ENCODE assay signal across 14 cellular contexts in genomic region chr7:25731881-25732240, GRCh38.
DNase-seq lines count a peak whose midpoint lies in the region; ATAC-seq and TF ChIP-seq lines count a peak whose summit lies in the region.
"Had no signal": no experiment of that assay in that cellular context is flagged by ENCODE, and none has a peak within 500 bp of the region (broad histone marks: within the 10 kb centered on the region; RNA-seq: fewer than 3 reads in every experiment).

No MANE protein-coding gene starts in this region.

- H3K4me3 ChIP-seq in right cardiac atrium (ENCODE audit: low read length) (no peak overlapping the region), stomach (no peak overlapping the region)
- H3K4me3 ChIP-seq: GM12878 had no signal

- H3K27ac ChIP-seq in right cardiac atrium (ENCODE audit: low read length) (peak overlapping the region; percentile 33), stomach (peak overlapping the region in 4 of 5 donors; percentile 21 to 69 (median 46))
- H3K27ac ChIP-seq: A549, C4-2B had no signal

- no peak for ATAC-seq in right cardiac atrium
- ATAC-seq in left cardiac atrium: no peak
- ATAC-seq: A549, GM12878, PC-3 had no signal

- TF ChIP-seq EP300 in stomach (IDR thresholded peaks at IDR 0.05): no peak

- H3K9me3 ChIP-seq in right cardiac atrium (ENCODE audit: control insufficient read depth, low read length): no peaks in the 10 kb centered on the region
- no peaks in the 10 kb centered on the region for H3K9me3 ChIP-seq in stomach
- H3K9me3 ChIP-seq: A549 had no signal

- H3K4me1 ChIP-seq in right cardiac atrium (ENCODE audit: control insufficient read depth, insufficient read depth, low read length): no peaks in the 10 kb centered on the region
- H3K4me1 ChIP-seq in stomach: peaks cover 0 to 14% (median 7%) of the 10 kb centered on the region in 4 donors
- H3K4me1 ChIP-seq: A549 had no signal

- no peak for TF ChIP-seq CTCF in stomach (IDR thresholded peaks at IDR 0.05)

- intact Hi-C loops in right cardiac atrium (cut with DNase I): no loop called here
- intact Hi-C loops in left cardiac atrium (cut with DNase I): no loop called here
- intact Hi-C loops in stomach (cut with DNase I; ENCODE audit: low total_unique reads): no loop called here

- WGBS in right cardiac atrium: 72% methylated on average over 2 of the region's 2 CpGs
- WGBS in stomach, 5 donors: 70 to 82% (median 75%) methylated on average over 2 of the region's 2 CpGs

- DNase-seq in right cardiac atrium: no peak
- no peak for DNase-seq in left cardiac atrium
- peak; percentile 76 for DNase-seq in left kidney (ENCODE audit: low read depth, low spot score)
- no peak for DNase-seq in stomach
- DNase-seq in NCI-H446 (lab: John Stamatoyannopoulos, UW): no peak
- no peak for DNase-seq in activated CD4-positive, alpha-beta T cell treated with anti-CD3 and anti-CD28 coated beads for 4 hours
- no peak for DNase-seq in NCI-H187 treated with DMSO at 0.1 percent for 48 hours (lab: John Stamatoyannopoulos, UW)
- DNase-seq: DMS53, KBM-7, NCI-H345, PC-3 had no signal

- H3K27me3 ChIP-seq in right cardiac atrium (ENCODE audit: control insufficient read depth, insufficient read depth): no peaks in the 10 kb centered on the region
- no peaks in the 10 kb centered on the region for H3K27me3 ChIP-seq in stomach

- no peaks in the 10 kb centered on the region for H3K36me3 ChIP-seq in stomach

- no peak for TF ChIP-seq POLR2A in stomach (IDR thresholded peaks at IDR 0.05)
